11 cellular contexts compared by ENCODE assay signal in genomic region chr3:176767385-176767784, GRCh38.
DNase-seq lines count a peak whose midpoint lies in the region; ATAC-seq, FAIRE-seq and TF ChIP-seq lines count a peak whose summit lies in the region.
"Had no signal": no experiment of that assay in that cellular context is flagged by ENCODE, and none has a peak within 500 bp of the region (broad histone marks: within the 10 kb centered on the region; RNA-seq: fewer than 3 reads in every experiment).

No MANE protein-coding gene starts in this region.

- TF ChIP-seq CTCF in epithelial cell of esophagus (IDR thresholded peaks at IDR 0.05; ENCODE audit: insufficient read depth, low read depth, low read length, missing control alignments) (no peak), sigmoid colon (IDR thresholded peaks at IDR 0.05) (no peak), vagina (IDR thresholded peaks at IDR 0.05) (no peak), D721Med (IDR thresholded peaks at IDR 0.05; ENCODE audit: insufficient read depth, missing control alignments) (no peak), GM13977 (IDR thresholded peaks at IDR 0.05; ENCODE audit: extremely low read depth, insufficient read depth, missing control alignments) (no peak)

- H3K27ac ChIP-seq in sigmoid colon, result peak overlapping the region in 2 of 4 donors; percentile 31 to 56
- no peak overlapping the region for H3K27ac ChIP-seq in vagina

- 62 to 72% methylated on average over 2 of the region's 2 CpGs for WGBS in sigmoid colon, 2 donors

- DNase-seq in M059J (ENCODE audit: low read depth) (peak; percentile 99), epithelial cell of esophagus (ENCODE audit: low read depth) (peak; percentile 91), sigmoid colon (peak; percentile 72), vagina (ENCODE audit: extremely low spot score in 2 of 2) (no peak), D721Med (ENCODE audit: insufficient read length, low spot score) (no peak), GM13977 (ENCODE audit: low spot score) (no peak), nucleus accumbens (lab: John Stamatoyannopoulos, UW) (no peak)
- DNase-seq: NK-92 treated with Interleukin-12 subunit alpha and Interleukin-12 subunit beta, amount 100 ng/mL, for 24 hours; right cardiac atrium had no signal

- H3K4me3 ChIP-seq in epithelial cell of esophagus (ENCODE audit: low read length) (no peak overlapping the region), sigmoid colon (no peak overlapping the region), vagina (no peak overlapping the region)
- H3K4me3 ChIP-seq: breast epithelium had no signal

- ATAC-seq in GM18867 (IDR thresholded peaks at IDR 0.05; ENCODE audit: unreplicated experiment), result peak; percentile 45

- in situ Hi-C loops in GM13977 (cut with MboI; ENCODE audit: low pct_unique_long_range_greater_than_20kb, low sequenced_read_pairs, unreplicated experiment), result no loop called here

- no peak for TF ChIP-seq EP300 in sigmoid colon (IDR thresholded peaks at IDR 0.05)

- no peak for FAIRE-seq in D721Med (lab: Jason Lieb, UNC)

- H3K4me1 ChIP-seq in sigmoid colon, result peaks cover 0 to 18% (median 7%) of the 10 kb centered on the region in 4 donors
- H3K4me1 ChIP-seq in vagina, result no peaks in the 10 kb centered on the region
- H3K4me1 ChIP-seq: breast epithelium had no signal

- H3K27me3 ChIP-seq in sigmoid colon (no peaks in the 10 kb centered on the region), vagina (no peaks in the 10 kb centered on the region)
- H3K27me3 ChIP-seq: breast epithelium had no signal

- no peak for TF ChIP-seq POLR2A in sigmoid colon (IDR thresholded peaks at IDR 0.05)
- TF ChIP-seq POLR2A in vagina (IDR thresholded peaks at IDR 0.05), result no peak

- intact Hi-C loops in sigmoid colon (cut with DNase I), result no loop called here
- intact Hi-C loops in vagina (cut with DNase I), result no loop called here

- no peaks in the 10 kb centered on the region for H3K9me3 ChIP-seq in sigmoid colon
- H3K9me3 ChIP-seq in vagina, result no peaks in the 10 kb centered on the region

- H3K36me3 ChIP-seq in sigmoid colon (no peaks in the 10 kb centered on the region), vagina (no peaks in the 10 kb centered on the region)
- H3K36me3 ChIP-seq: breast epithelium had no signal

Comparison
In these comparisons a context has a peak if more than half of its experiments do, and no peak if none do; other contexts are left out.
1. DNase-seq: peak in M059J (single experiment), epithelial cell of esophagus (single experiment) and sigmoid colon (single experiment); none in vagina (0 of 2), D721Med (single experiment), GM13977 (single experiment) and nucleus accumbens (0 of 56).